Comparison of ENCODE assay signal across 3 cellular contexts in genomic region chr7:76499928-76500249, GRCh38. TPM values are rescaled to one million over a fixed set of nuclear protein-coding genes. Genes with fewer than 3 reads are reported as not detected.
"Had no signal": no experiment of that assay in that cellular context is flagged by ENCODE, and none has a peak within 500 bp of the region (broad histone marks: within the 10 kb centered on the region; RNA-seq: fewer than 3 reads in every experiment).

No MANE protein-coding gene starts in this region.

RNA-seq across cellular contexts. Expression of gene SPDYE16, which starts 43.2 kb away (rescaled TPM):
- total RNA-seq: fibroblast of villous mesenchyme, glomerular endothelial cell, mesenteric fat pad had no signal
